3 cellular contexts compared by ENCODE assay signal in the genomic region with DNA sequence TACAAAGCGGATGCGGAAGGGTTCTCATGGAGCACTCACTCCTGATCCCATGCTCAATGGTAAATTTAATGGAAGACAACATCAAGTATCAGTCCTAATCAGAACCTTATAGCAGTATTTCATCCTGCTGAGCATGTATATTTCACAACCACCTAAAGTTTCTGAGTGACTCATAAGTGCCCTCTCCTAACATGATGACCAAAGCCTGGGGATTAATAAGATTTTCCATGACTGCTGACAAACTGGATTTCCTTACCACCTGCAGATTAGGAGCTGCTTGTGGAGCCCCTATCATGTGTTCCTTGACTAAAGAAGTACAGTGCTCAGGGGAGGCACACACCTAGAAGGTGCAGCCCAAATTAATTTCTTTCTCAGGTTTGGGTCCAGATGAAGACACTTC.
A peak's percentile ranks its signal among the peaks of the same experiment; 100 is the strongest.
TF ChIP-seq lines count a peak whose summit lies in the region.

No MANE protein-coding gene starts in this region.

TF ChIP-seq in HCT116, 20 proteins besides CTCF, POLR2A, EP300 and RAD21 (continued from another document):
- TF ChIP-seq, protein P1, sequence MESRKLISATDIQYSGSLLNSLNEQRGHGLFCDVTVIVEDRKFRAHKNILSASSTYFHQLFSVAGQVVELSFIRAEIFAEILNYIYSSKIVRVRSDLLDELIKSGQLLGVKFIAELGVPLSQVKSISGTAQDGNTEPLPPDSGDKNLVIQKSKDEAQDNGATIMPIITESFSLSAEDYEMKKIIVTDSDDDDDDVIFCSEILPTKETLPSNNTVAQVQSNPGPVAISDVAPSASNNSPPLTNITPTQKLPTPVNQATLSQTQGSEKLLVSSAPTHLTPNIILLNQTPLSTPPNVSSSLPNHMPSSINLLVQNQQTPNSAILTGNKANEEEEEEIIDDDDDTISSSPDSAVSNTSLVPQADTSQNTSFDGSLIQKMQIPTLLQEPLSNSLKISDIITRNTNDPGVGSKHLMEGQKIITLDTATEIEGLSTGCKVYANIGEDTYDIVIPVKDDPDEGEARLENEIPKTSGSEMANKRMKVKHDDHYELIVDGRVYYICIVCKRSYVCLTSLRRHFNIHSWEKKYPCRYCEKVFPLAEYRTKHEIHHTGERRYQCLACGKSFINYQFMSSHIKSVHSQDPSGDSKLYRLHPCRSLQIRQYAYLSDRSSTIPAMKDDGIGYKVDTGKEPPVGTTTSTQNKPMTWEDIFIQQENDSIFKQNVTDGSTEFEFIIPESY (IDR thresholded peaks at IDR 0.05; ENCODE audit: extremely low read depth, insufficient replicate concordance, low read length): no peak
- TF ChIP-seq REST (IDR thresholded peaks at IDR 0.05; ENCODE audit: low read depth) (no peak), SP1 (IDR thresholded peaks at IDR 0.05; ENCODE audit: low read depth) (peak; percentile 29; the same call in 1 of the 2 replicates), SIN3A (IDR thresholded peaks at IDR 0.05; ENCODE audit: low read depth) (no peak), ELF1 (IDR thresholded peaks at IDR 0.05; ENCODE audit: borderline replicate concordance, low read depth) (no peak), YY1 (IDR thresholded peaks at IDR 0.05; ENCODE audit: extremely low read depth, insufficient replicate concordance, low read depth, low read length) (no peak), CEBPB (IDR thresholded peaks at IDR 0.05; ENCODE audit: low read depth) (peak; percentile 78), FOSL1 (IDR thresholded peaks at IDR 0.05; ENCODE audit: low read depth) (peak; percentile 65), JUND (IDR thresholded peaks at IDR 0.05) (peak; percentile 48), EGR1 (IDR thresholded peaks at IDR 0.05; ENCODE audit: low read depth) (no peak), POLR2AphosphoS5 (IDR thresholded peaks at IDR 0.05; ENCODE audit: low read depth, low read length) (no peak), SRF (IDR thresholded peaks at IDR 0.05; ENCODE audit: low read depth) (no peak), EZH2 (IDR thresholded peaks at IDR 0.05) (no peak)

TF ChIP-seq in WTC11, 78 proteins besides CTCF, POLR2A, EP300 and RAD21:
- TF ChIP-seq ATF2 (CRISPR knock-in tag; IDR thresholded peaks at IDR 0.05; ENCODE audit: borderline replicate concordance, low read depth) (no peak), RELA (CRISPR knock-in tag; IDR thresholded peaks at IDR 0.05; ENCODE audit: borderline replicate concordance) (no peak), ELF4 (CRISPR knock-in tag; IDR thresholded peaks at IDR 0.05; ENCODE audit: low read depth) (no peak), AFF4 (CRISPR knock-in tag; IDR thresholded peaks at IDR 0.05; ENCODE audit: borderline replicate concordance) (no peak), USF2 (CRISPR knock-in tag; IDR thresholded peaks at IDR 0.05) (no peak), ESRRA (CRISPR knock-in tag; IDR thresholded peaks at IDR 0.05; ENCODE audit: borderline replicate concordance) (no peak), NFATC4 (CRISPR knock-in tag; IDR thresholded peaks at IDR 0.05) (no peak), STAT6 (CRISPR knock-in tag; conservative IDR thresholded peaks at IDR 0.05; ENCODE audit: low read depth) (no peak)

TF ChIP-seq in GM12891, 5 proteins besides CTCF, POLR2A, EP300 and RAD21 (continued from another document):
- TF ChIP-seq TAF1 (IDR thresholded peaks at IDR 0.05; ENCODE audit: low read depth, low read length): no peak
TF ChIP-seq in GM12891: peak in this region for 0.
